In the genomic region with DNA sequence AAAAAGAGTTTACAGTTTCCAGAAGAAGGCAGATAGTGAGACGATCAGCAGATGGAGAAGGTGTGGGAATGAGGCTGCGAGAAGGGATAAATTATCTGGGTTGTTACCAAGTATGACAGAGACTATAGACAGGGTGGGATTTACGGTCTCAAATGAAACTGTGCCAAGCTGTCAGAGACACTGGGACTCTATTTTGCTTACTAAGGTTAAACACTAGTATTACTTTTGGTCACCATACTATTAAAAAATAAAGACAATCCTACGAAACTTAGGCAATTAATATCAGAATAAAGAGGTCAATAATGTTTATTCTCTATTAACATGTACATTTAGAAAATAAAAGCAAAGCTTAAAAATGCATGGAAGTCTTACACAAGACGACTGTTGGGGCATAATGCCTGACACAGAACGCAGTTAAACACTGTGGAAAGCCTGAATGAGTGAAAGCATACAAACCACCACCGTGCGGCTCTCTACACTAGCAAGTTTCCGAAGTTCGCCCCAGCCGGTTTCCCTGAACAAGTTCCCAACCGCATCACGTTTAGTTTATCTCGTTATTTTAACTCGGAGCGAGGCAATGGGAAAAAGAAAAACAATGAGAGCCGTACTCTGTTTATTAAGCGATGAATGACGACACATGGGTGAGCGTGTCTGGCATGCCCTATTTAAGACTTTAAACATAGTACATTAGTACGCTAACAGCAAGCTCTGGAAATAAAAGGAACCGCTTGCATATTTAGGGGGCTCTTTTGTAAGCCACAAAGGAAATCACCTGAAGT, we compare ENCODE assay signal across 8 cellular contexts. TPM values are rescaled to one million over a fixed set of nuclear protein-coding genes. Genes with fewer than 3 reads are reported as not detected.
A peak's percentile ranks its signal among the peaks of the same experiment; 100 is the strongest.
DNase-seq lines count a peak whose midpoint lies in the region; ATAC-seq, FAIRE-seq and TF ChIP-seq lines count a peak whose summit lies in the region.

No MANE protein-coding gene starts in this region.

- FAIRE-seq in islet of Langerhans (lab: Jason Lieb, UNC): peak; percentile 77

- peak; percentile 42 for ATAC-seq in GM21576 (IDR thresholded peaks at IDR 0.05; ENCODE audit: unreplicated experiment)

- no peaks in the 10 kb centered on the region for H3K9me3 ChIP-seq in spleen

- peaks cover 13% of the 10 kb centered on the region for H3K27me3 Mint-ChIP-seq in T-helper 2 cell treated with Interferon-gamma antibody and Interleukin-4, amounts not matched to agents 5 μg/mL and 100 μg/mL, for 36 hours (ENCODE audit: low read depth)

- H3K4me3 ChIP-seq in Jurkat, Clone E6-1 (ENCODE audit: low read length): peak overlapping the region; percentile 48
- peak overlapping the region; percentile 77 to 78 for H3K4me3 ChIP-seq in cardiac fibroblast (replicated peaks in 1 of 2; ENCODE audit: low read depth in 2 of 2, low read length in 2 of 2)
- peak overlapping the region; percentile 71 to 96 (median 80) for H3K4me3 ChIP-seq in spleen

- H3K4me3 Mint-ChIP-seq in T-helper 2 cell treated with Interferon-gamma antibody and Interleukin-4, amounts not matched to agents 5 μg/mL and 100 μg/mL, for 36 hours: peak overlapping the region; percentile 92

- 12 to 13% (median 12%) methylated on average over 22 of the region's 22 CpGs for WGBS in spleen, 5 donors

- peaks cover 4 to 38% (median 17%) of the 10 kb centered on the region in 6 donors for H3K4me1 ChIP-seq in spleen

- peak overlapping the region; percentile 77 for H3K27ac Mint-ChIP-seq in T-helper 2 cell treated with Interferon-gamma antibody and Interleukin-4, amounts not matched to agents 5 μg/mL and 100 μg/mL, for 36 hours

- H3K4me1 Mint-ChIP-seq in T-helper 2 cell treated with Interferon-gamma antibody and Interleukin-4, amounts not matched to agents 5 μg/mL and 100 μg/mL, for 36 hours (ENCODE audit: low read depth): peaks cover 23% of the 10 kb centered on the region

- H3K27me3 ChIP-seq in spleen (replicated peaks in 1 of 7): no peaks in the 10 kb centered on the region

- DNase-seq in EL (peak; percentile 62), cardiac fibroblast (ENCODE audit: low read depth in 2 of 2) (peak; percentile 70 to 77), spleen (peak; percentile 76), NCI-H1436 treated with DMSO at 0.1 percent for 48 hours (lab: John Stamatoyannopoulos, UW) (no peak)
- peak; percentile 38 for DNase-seq in Jurkat, Clone E6-1 (ENCODE audit: low read depth, low spot score)
- DNase-seq in T-helper 2 cell treated with Interferon-gamma antibody and Interleukin-4, amounts not matched to agents 5 μg/mL and 100 μg/mL, for 36 hours (ENCODE audit: low spot score): peak; percentile 47

- peaks cover 9% of the 10 kb centered on the region for H3K36me3 Mint-ChIP-seq in T-helper 2 cell treated with Interferon-gamma antibody and Interleukin-4, amounts not matched to agents 5 μg/mL and 100 μg/mL, for 36 hours (ENCODE audit: low read depth)

- H3K9me3 Mint-ChIP-seq in T-helper 2 cell treated with Interferon-gamma antibody and Interleukin-4, amounts not matched to agents 5 μg/mL and 100 μg/mL, for 36 hours: no peaks in the 10 kb centered on the region

- no peak for TF ChIP-seq POLR2A in spleen (IDR thresholded peaks at IDR 0.05)

- peaks cover 0 to 22% (median 3%) of the 10 kb centered on the region in 6 donors for H3K36me3 ChIP-seq in spleen

- intact Hi-C loops in spleen (cut with DNase I; ENCODE audit: low total_unique reads): no loop called here

- peak overlapping the region; percentile 71 to 91 (median 86) for H3K27ac ChIP-seq in spleen

- TF ChIP-seq CTCF in cardiac fibroblast (IDR thresholded peaks at IDR 0.05; ENCODE audit: low read depth, low read length): peak; percentile 36
- peak in 1 of 11 experiments; percentile 30 for TF ChIP-seq CTCF in spleen (IDR thresholded peaks at IDR 0.05 in 8 of 11, conservative IDR thresholded peaks at IDR 0.05 in 3 of 11)

RNA-seq across cellular contexts. Expression of a gene that starts 0.9 kb away (rescaled TPM):
- not detected for polyA plus RNA-seq in Jurkat, Clone E6-1 (2012; ENCODE audit: insufficient read depth, insufficient read length)
- total RNA-seq in spleen: 1 to 10 TPM; 1.7 to 7.1 (median 3.3) TPM
- 1 to 10 TPM in 1 of 3 donors, under 1 TPM in 2; 0.26 to 1.0 (median 0.96) TPM for polyA plus RNA-seq in spleen
